ENCODE assay signal across 21 cellular contexts in the genomic region with DNA sequence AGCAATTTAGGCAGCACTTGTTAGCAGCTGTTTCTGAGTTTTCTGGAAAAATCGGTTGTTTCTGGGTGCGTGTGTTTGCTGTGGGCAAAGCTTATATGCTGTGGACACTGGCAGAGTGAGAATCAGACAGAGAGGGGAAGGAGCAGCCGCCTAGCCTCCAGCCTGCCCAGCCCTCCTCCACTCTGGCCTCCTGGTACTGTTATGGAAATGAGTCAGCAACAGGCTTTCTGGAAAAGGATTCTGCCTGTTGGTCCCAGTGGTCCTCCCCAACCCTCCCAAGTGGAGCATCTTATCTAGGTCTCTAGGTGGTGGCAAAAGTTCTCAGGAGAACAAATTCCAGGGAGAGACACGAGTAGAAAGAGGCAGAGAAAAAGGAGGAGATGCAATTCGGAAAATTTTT. TPM values are rescaled to one million over a fixed set of nuclear protein-coding genes. Genes with fewer than 3 reads are reported as not detected.
DNase-seq lines count a peak whose midpoint lies in the region; ATAC-seq, FAIRE-seq and TF ChIP-seq lines count a peak whose summit lies in the region.
"Had no signal": no experiment of that assay in that cellular context is flagged by ENCODE, and none has a peak within 500 bp of the region (broad histone marks: within the 10 kb centered on the region; RNA-seq: fewer than 3 reads in every experiment).

No MANE protein-coding gene starts in this region.

- CTCF ChIA-PET in HepG2 (lab: Yijun Ruan, JAX; ENCODE audit: low intra/inter-chr PET ratio, low total read pairs), result no interaction called here

- H3K9me3 ChIP-seq in endodermal cell (ENCODE audit: control insufficient read depth, low read length) (no peaks in the 10 kb centered on the region), HepG2 (ENCODE audit: low read length) (no peaks in the 10 kb centered on the region), gastrocnemius medialis (no peaks in the 10 kb centered on the region)
- H3K9me3 ChIP-seq: adrenal gland, spleen had no signal

- H3K79me2 ChIP-seq in HepG2 (ENCODE audit: insufficient read depth, low read length), result no peaks in the 10 kb centered on the region
- H3K79me2 ChIP-seq: hepatocyte had no signal

- WGBS in endodermal cell (ENCODE audit: insufficient coverage in 1 of 2, insufficient read length in 1 of 2), 2 experiments, result 73 to 80% methylated on average over 1 to 5 of the region's 5 CpGs
- 100% methylated on average over 2 of the region's 5 CpGs for WGBS in HepG2 (ENCODE audit: low lambda C conversion rate)

- H3K36me3 ChIP-seq in endodermal cell (ENCODE audit: control insufficient read depth, insufficient read depth, low read length) (peaks cover 14% of the 10 kb centered on the region), HepG2 (replicated peaks in 1 of 2; ENCODE audit: control insufficient read depth in 1 of 2, insufficient read depth in 2 of 2, low read length in 2 of 2) (peaks cover 11 to 18% of the 10 kb centered on the region in 2 experiments; a peak in 4 of 5 replicates), gastrocnemius medialis (no peaks in the 10 kb centered on the region)
- H3K36me3 ChIP-seq: adrenal gland, spleen had no signal

- H3K36me3 Mint-ChIP-seq in endodermal cell (ENCODE audit: low read depth), result peaks cover 54% of the 10 kb centered on the region

- peaks cover 22% of the 10 kb centered on the region for H3K4me1 Mint-ChIP-seq in endodermal cell
- H3K4me1 Mint-ChIP-seq: activated CD4-positive, alpha-beta T cell treated with anti-CD3 and anti-CD28 coated beads for 36 hours had no signal

- intact Hi-C loops in HepG2 (cut with micrococcal nuclease; ENCODE audit: unreplicated experiment), result no loop called here
- intact Hi-C loops in gastrocnemius medialis (cut with DNase I; ENCODE audit: low total_unique reads), result no loop called here

- peak overlapping the region; percentile 48 for H3K27ac Mint-ChIP-seq in endodermal cell
- H3K27ac Mint-ChIP-seq: activated CD4-positive, alpha-beta T cell treated with anti-CD3 and anti-CD28 coated beads for 36 hours; T-helper 17 cell had no signal

- H3K4me3 ChIP-seq in endodermal cell (ENCODE audit: low read length) (no peak overlapping the region), HepG2 (replicated peaks in 1 of 3; ENCODE audit: insufficient read depth in 1 of 3, low read depth in 2 of 3, low read length in 3 of 3) (no peak overlapping the region), gastrocnemius medialis (no peak overlapping the region)
- H3K4me3 ChIP-seq: adrenal gland, GM12878, hepatocyte, spleen had no signal

- H3K27ac ChIP-seq in endodermal cell (ENCODE audit: low read depth, low read length) (peak overlapping the region; percentile 89), HepG2 (ENCODE audit: extremely low read length, insufficient read depth, low read length) (peak overlapping the region; percentile 70), gastrocnemius medialis (no peak overlapping the region)
- H3K27ac ChIP-seq: hepatocyte, spleen had no signal

- DNase-seq in AG08395 (ENCODE audit: low spot score) (peak; percentile 41), LHCN-M2 (ENCODE audit: low read depth) (peak; percentile 55), endodermal cell (peak; percentile 64), HepG2 (ENCODE audit: low spot score) (no peak), GM19240 (ENCODE audit: insufficient read length, low spot score) (no peak), gastrocnemius medialis (no peak)
- no peak for DNase-seq in activated CD4-positive, alpha-beta T cell treated with anti-CD3 and anti-CD28 coated beads, Interleukin-2, amount 50 U/mL, for 1 hour
- DNase-seq: activated CD4-positive, alpha-beta T cell treated with anti-CD3 and anti-CD28 coated beads for 36 hours; activated T-cell treated with anti-CD3 and anti-CD28 coated beads, Interleukin-2, amount 50 U/mL, for 1 hour; adrenal gland; DMS53; KG1; NCI-H146; nucleus accumbens; spleen; T-helper 17 cell had no signal

- H2AFZ ChIP-seq in HepG2 (ENCODE audit: low read length), result no peak overlapping the region
- H2AFZ ChIP-seq: hepatocyte had no signal

- no peaks in the 10 kb centered on the region for H3K27me3 ChIP-seq in endodermal cell (ENCODE audit: control insufficient read depth, insufficient read depth, low read length, poor library complexity, severe bottlenecking)
- H3K27me3 ChIP-seq in HepG2 (ENCODE audit: control insufficient read depth in 1 of 2, insufficient read depth in 2 of 2, low read length in 2 of 2), result no peaks in the 10 kb centered on the region
- H3K27me3 ChIP-seq in gastrocnemius medialis, result no peaks in the 10 kb centered on the region
- H3K27me3 ChIP-seq: adrenal gland, hepatocyte, spleen had no signal

- no peak for TF ChIP-seq RAD21 in HepG2 (CRISPR knock-in tag; IDR thresholded peaks at IDR 0.05)

- H3K4me2 ChIP-seq in HepG2 (ENCODE audit: low read depth, low read length), result no peak overlapping the region
- H3K4me2 ChIP-seq: hepatocyte had no signal

- H3K9ac ChIP-seq in endodermal cell (ENCODE audit: extremely low read depth, low read length, poor library complexity, severe bottlenecking) (no peak overlapping the region), HepG2 (ENCODE audit: insufficient read depth, low read depth, low read length) (no peak overlapping the region)

- POLR2A ChIA-PET in HepG2 (lab: Yijun Ruan, JAX), result no interaction called here

- no peak for TF ChIP-seq EP300 in HepG2 (IDR thresholded peaks at IDR 0.05; ENCODE audit: low read depth in 2 of 2, low read length in 2 of 2)
- no peak for TF ChIP-seq EP300 in HepG2 (CRISPR knock-in tag; IDR thresholded peaks at IDR 0.05; ENCODE audit: borderline replicate concordance)

- no TSS peak for BruUV-seq in HepG2 (replicated peaks; lab: Mats Ljungman, UMichigan)

- in situ Hi-C loops in HepG2 (cut with HindIII; ENCODE audit: extremely low pct_ligation_motif_present, low pct_unique_long_range_greater_than_20kb) (no loop called here), gastrocnemius medialis (cut with MboI; ENCODE audit: low sequenced_read_pairs in 4 of 4) (no loop called here)

- no peaks in the 10 kb centered on the region for H3K9me3 Mint-ChIP-seq in endodermal cell

- H3K27me3 Mint-ChIP-seq in endodermal cell (ENCODE audit: insufficient read depth), result no peaks in the 10 kb centered on the region
- H3K27me3 Mint-ChIP-seq: activated CD4-positive, alpha-beta T cell treated with anti-CD3 and anti-CD28 coated beads for 36 hours had no signal

- no peak for ATAC-seq in HepG2
- ATAC-seq in gastrocnemius medialis, result no peak
- no peak for ATAC-seq in GM19397 (IDR thresholded peaks at IDR 0.05; ENCODE audit: unreplicated experiment)
- ATAC-seq: activated CD4-positive, alpha-beta T cell treated with anti-CD3 and anti-CD28 coated beads for 36 hours; GM12878; T-helper 17 cell had no signal

- H3K4me1 ChIP-seq in endodermal cell (ENCODE audit: control insufficient read depth, insufficient read depth, low read length) (peaks cover 4% of the 10 kb centered on the region), HepG2 (ENCODE audit: insufficient read depth, low read length) (peaks cover 34% of the 10 kb centered on the region), gastrocnemius medialis (peaks cover 0 to 12% of the 10 kb centered on the region in 2 donors)
- H3K4me1 ChIP-seq: adrenal gland, spleen had no signal

- H4K20me1 ChIP-seq in HepG2 (ENCODE audit: insufficient read depth, low read length), result no peaks in the 10 kb centered on the region

- FAIRE-seq in HepG2 (lab: Jason Lieb, UNC), result no peak
- FAIRE-seq: GM12878, RCC 7860 had no signal

- no peak for TF ChIP-seq CTCF in endodermal cell (conservative IDR thresholded peaks at IDR 0.05)
- TF ChIP-seq CTCF in HepG2 (CRISPR knock-in tag; IDR thresholded peaks at IDR 0.05), result no peak
- TF ChIP-seq CTCF in gastrocnemius medialis (IDR thresholded peaks at IDR 0.05 in 4 of 5, conservative IDR thresholded peaks at IDR 0.05 in 1 of 5), result no peak

- no peak overlapping the region for H3K4me3 Mint-ChIP-seq in endodermal cell
- H3K4me3 Mint-ChIP-seq: activated CD4-positive, alpha-beta T cell treated with anti-CD3 and anti-CD28 coated beads for 36 hours; T-helper 17 cell had no signal

- no peak for TF ChIP-seq POLR2A in HepG2 (IDR thresholded peaks at IDR 0.05; ENCODE audit: insufficient read depth in 1 of 2, low read depth in 2 of 2, low read length in 2 of 2)
- TF ChIP-seq POLR2A in gastrocnemius medialis (IDR thresholded peaks at IDR 0.05), result no peak

RNA-seq across cellular contexts. Expression of a gene that starts 42.2 kb away (rescaled TPM):
- total RNA-seq in LHCN-M2 (2014; rRNA removed) (not detected in 2 replicates), endodermal cell (1 to 10 TPM; 1.8 to 6.2 TPM), HepG2 (2016; rRNA removed; fragmentation: Illumina TruSeq; extraction: Trizol) (19.4 and 28.0 TPM in 2 replicates), gastrocnemius medialis (1 to 10 TPM in 2 of 4 donors, not detected in 2; 1.1 to 1.3 TPM)
- polyA plus RNA-seq in LHCN-M2 (2012), result not detected
- polyA plus RNA-seq in endodermal cell (2013, experiment 1 of 2), result 0.82 TPM
- polyA plus RNA-seq in endodermal cell (2013, experiment 2 of 2), result 0.66 TPM
- total RNA-seq in HepG2 (2016; cell fraction: cytosol; rRNA removed; fragmentation: Illumina TruSeq; extraction: Trizol; ENCODE audit: low read depth), result 29.6 and 30.2 TPM in 2 replicates
- 19.8 and 27.6 TPM in 2 replicates for total RNA-seq in HepG2 (2016; cell fraction: insoluble cytoplasmic fraction; rRNA removed; fragmentation: Illumina TruSeq; extraction: Trizol)
- total RNA-seq in HepG2 (2016; cell fraction: membrane; rRNA removed; fragmentation: Illumina TruSeq; extraction: Trizol), result 35.4 and 36.5 TPM in 2 replicates
- 16.8 and 19.9 TPM in 2 replicates for total RNA-seq in HepG2 (2016; cell fraction: nucleus; rRNA removed; fragmentation: Illumina TruSeq; extraction: Trizol)
- polyA plus RNA-seq in HepG2 (2011; rRNA removed), result 25.8 and 32.8 TPM in 2 replicates
- 35.0 and 36.4 TPM in 2 replicates for polyA plus RNA-seq in HepG2 (2011; cell fraction: cytosol; rRNA removed)
- polyA plus RNA-seq in HepG2 (2011; cell fraction: nucleus; rRNA removed), result 42.2 and 45.6 TPM in 2 replicates
- 26.5 and 27.0 TPM in 2 replicates for polyA plus RNA-seq in HepG2 (2012)
- 37.9 and 41.7 TPM in 2 replicates for polyA plus RNA-seq in HepG2 (2016; cell fraction: cytosol; fragmentation: Illumina TruSeq; extraction: Trizol; ENCODE audit: low read depth)
- 21.1 and 24.0 TPM in 2 replicates for polyA plus RNA-seq in HepG2 (2016; cell fraction: insoluble cytoplasmic fraction; fragmentation: Illumina TruSeq; extraction: Trizol; ENCODE audit: low read depth)
- polyA plus RNA-seq in HepG2 (2016; cell fraction: membrane; fragmentation: Illumina TruSeq; extraction: Trizol; ENCODE audit: low read depth), result 39.7 and 40.2 TPM in 2 replicates
- polyA plus RNA-seq in HepG2 (2016; cell fraction: nucleus; fragmentation: Illumina TruSeq; extraction: Trizol; ENCODE audit: insufficient read depth, low read depth), result 35.0 and 45.5 TPM in 2 replicates
- polyA minus RNA-seq in HepG2 (2011; rRNA and poly(A)+ RNA removed; ENCODE audit: low replicate concordance), result 37.1 TPM in 1 of 2 replicates, not detected in the other
- polyA minus RNA-seq in HepG2 (2011; cell fraction: cytosol; rRNA and poly(A)+ RNA removed), result 13.6 and 16.0 TPM in 2 replicates
- polyA minus RNA-seq in HepG2 (2011; cell fraction: nucleus; rRNA and poly(A)+ RNA removed), result 7.2 and 9.8 TPM in 2 replicates
- total RNA-seq: GM12878, mesenteric fat pad, spleen had no signal

RNA-seq across cellular contexts. Expression of a gene that starts 59.7 kb away (rescaled TPM):
- total RNA-seq in LHCN-M2 (2014; rRNA removed) (not detected in 2 replicates), endodermal cell (not detected), HepG2 (2016; rRNA removed; fragmentation: Illumina TruSeq; extraction: Trizol) (0.80 TPM in 1 of 2 replicates, not detected in the other), gastrocnemius medialis (not detected)
- 0.12 TPM for polyA plus RNA-seq in LHCN-M2 (2012)
- polyA plus RNA-seq in endodermal cell (2013, experiment 1 of 2), result not detected
- not detected for polyA plus RNA-seq in endodermal cell (2013, experiment 2 of 2)
- 1.4 TPM in 1 of 2 replicates, not detected in the other for total RNA-seq in HepG2 (2016; cell fraction: cytosol; rRNA removed; fragmentation: Illumina TruSeq; extraction: Trizol; ENCODE audit: low read depth)
- 0.58 and 1.2 TPM in 2 replicates for total RNA-seq in HepG2 (2016; cell fraction: insoluble cytoplasmic fraction; rRNA removed; fragmentation: Illumina TruSeq; extraction: Trizol)
- total RNA-seq in HepG2 (2016; cell fraction: membrane; rRNA removed; fragmentation: Illumina TruSeq; extraction: Trizol), result 1.5 TPM in 2 replicates
- not detected in 2 replicates for total RNA-seq in HepG2 (2016; cell fraction: nucleus; rRNA removed; fragmentation: Illumina TruSeq; extraction: Trizol)
- 0.24 and 0.33 TPM in 2 replicates for polyA plus RNA-seq in HepG2 (2011; rRNA removed)
- 0.21 and 0.93 TPM in 2 replicates for polyA plus RNA-seq in HepG2 (2011; cell fraction: cytosol; rRNA removed)
- 0.76 and 0.81 TPM in 2 replicates for polyA plus RNA-seq in HepG2 (2011; cell fraction: nucleus; rRNA removed)
- not detected in 2 replicates for polyA plus RNA-seq in HepG2 (2012)
- polyA plus RNA-seq in HepG2 (2016; cell fraction: cytosol; fragmentation: Illumina TruSeq; extraction: Trizol; ENCODE audit: low read depth), result 0.86 and 0.96 TPM in 2 replicates
- polyA plus RNA-seq in HepG2 (2016; cell fraction: insoluble cytoplasmic fraction; fragmentation: Illumina TruSeq; extraction: Trizol; ENCODE audit: low read depth), result not detected in 2 replicates
- 0.51 and 0.60 TPM in 2 replicates for polyA plus RNA-seq in HepG2 (2016; cell fraction: membrane; fragmentation: Illumina TruSeq; extraction: Trizol; ENCODE audit: low read depth)
- polyA plus RNA-seq in HepG2 (2016; cell fraction: nucleus; fragmentation: Illumina TruSeq; extraction: Trizol; ENCODE audit: insufficient read depth, low read depth), result not detected in 2 replicates
- polyA minus RNA-seq in HepG2 (2011; rRNA and poly(A)+ RNA removed; ENCODE audit: low replicate concordance), result not detected in 2 replicates
- polyA minus RNA-seq in HepG2 (2011; cell fraction: cytosol; rRNA and poly(A)+ RNA removed), result not detected in 2 replicates
- polyA minus RNA-seq in HepG2 (2011; cell fraction: nucleus; rRNA and poly(A)+ RNA removed), result not detected in 2 replicates
- total RNA-seq: activated CD4-positive, alpha-beta T cell treated with anti-CD3 and anti-CD28 coated beads for 36 hours; adrenal gland; GM12878; mesenteric fat pad; spleen had no signal
- polyA plus RNA-seq: GM12878, spleen had no signal

Comparison
In these comparisons a context has a peak if more than half of its experiments do, and no peak if none do; other contexts are left out.
1. DNase-seq: peak in AG08395 (single experiment), LHCN-M2 (single experiment) and endodermal cell (single experiment); none in HepG2 (single experiment), activated CD4-positive, alpha-beta T cell treated with anti-CD3 and anti-CD28 coated beads, Interleukin-2, amount 50 U/mL, for 1 hour (single experiment), GM19240 (single experiment) and gastrocnemius medialis (0 of 2).
2. H3K27ac ChIP-seq: peak in endodermal cell (single experiment) and HepG2 (single experiment); none in gastrocnemius medialis (0 of 4).